In the genomic region with DNA sequence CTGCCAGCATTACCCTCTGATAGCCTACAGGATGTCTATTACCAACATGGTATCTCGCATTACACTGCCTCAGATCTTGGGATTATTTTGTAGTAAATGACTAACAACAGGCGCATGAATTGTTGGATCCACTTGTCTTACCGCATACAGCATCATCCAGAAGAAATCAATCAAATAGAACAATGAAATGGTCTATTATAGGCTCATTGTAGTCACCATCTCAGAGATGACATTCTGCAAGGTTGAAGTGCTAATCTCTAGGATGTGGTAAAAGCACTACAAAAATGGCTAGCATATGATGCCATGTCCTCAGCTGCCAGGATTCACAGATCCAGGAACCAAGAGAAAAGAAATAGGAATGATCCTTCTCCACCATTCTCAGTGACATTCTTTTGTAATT, we compare ENCODE assay signal across 15 cellular contexts. TPM values are rescaled to one million over a fixed set of nuclear protein-coding genes. Genes with fewer than 3 reads are reported as not detected.
DNase-seq lines count a peak whose midpoint lies in the region; ATAC-seq and TF ChIP-seq lines count a peak whose summit lies in the region.
"Had no signal": no experiment of that assay in that cellular context is flagged by ENCODE, and none has a peak within 500 bp of the region (broad histone marks: within the 10 kb centered on the region; RNA-seq: fewer than 3 reads in every experiment).

No MANE protein-coding gene starts in this region.

- H3K4me3 Mint-ChIP-seq in stimulated activated naive CD8-positive, alpha-beta T cell treated with anti-CD3 and anti-CD28 coated beads, Interleukin-15, Interleukin-2, amounts not matched to agents 100 ng/mL and 50 ng/mL, for 24 hours = no peak overlapping the region
- H3K4me3 Mint-ChIP-seq in activated T-helper 17 cell treated with anti-CD3 and anti-CD28 coated beads, Interleukin-2, amount 50 U/mL, for 72 hours = no peak overlapping the region
- H3K4me3 Mint-ChIP-seq: CD4-positive, CD25-positive, alpha-beta regulatory T cell had no signal

- peak overlapping the region; percentile 36; the same call in 1 of the 2 replicates for H3K9ac ChIP-seq in OCI-LY3 (ENCODE audit: low read length)

- no peaks in the 10 kb centered on the region for H3K9me3 ChIP-seq in OCI-LY3 (ENCODE audit: insufficient read depth, low read length)

- H3K4me2 ChIP-seq in OCI-LY3 (ENCODE audit: low read length) = peak overlapping the region; percentile 81

- H2AFZ ChIP-seq in OCI-LY3 (ENCODE audit: low read depth, low read length) = no peak overlapping the region

- H3K27me3 Mint-ChIP-seq in stimulated activated naive CD8-positive, alpha-beta T cell treated with anti-CD3 and anti-CD28 coated beads, Interleukin-15, Interleukin-2, amounts not matched to agents 100 ng/mL and 50 ng/mL, for 24 hours = no peaks in the 10 kb centered on the region
- no peaks in the 10 kb centered on the region for H3K27me3 Mint-ChIP-seq in activated T-helper 17 cell treated with anti-CD3 and anti-CD28 coated beads, Interleukin-2, amount 50 U/mL, for 72 hours
- H3K27me3 Mint-ChIP-seq: CD4-positive, CD25-positive, alpha-beta regulatory T cell had no signal

- H3K27me3 ChIP-seq in OCI-LY3 (ENCODE audit: low read depth, low read length) = no peaks in the 10 kb centered on the region

- TF ChIP-seq CTCF in OCI-LY3 (IDR thresholded peaks at IDR 0.05; ENCODE audit: low read depth, low read length) = no peak

- no peaks in the 10 kb centered on the region for H3K79me2 ChIP-seq in OCI-LY3 (ENCODE audit: low read length)

- no peak for DNase-seq in stimulated activated naive CD8-positive, alpha-beta T cell treated with anti-CD3 and anti-CD28 coated beads, Interleukin-15, Interleukin-2, amounts not matched to agents 100 U/mL and 50 U/mL, for 24 hours
- no peak for DNase-seq in Right ventricle myocardium inferior (ENCODE audit: missing footprints)
- no peak for DNase-seq in SIG-M5 treated with dmso at 0.1 percent for 504 hours (lab: John Stamatoyannopoulos, UW; ENCODE audit: unreplicated experiment)
- no peak for DNase-seq in GM19240 (ENCODE audit: insufficient read length, low spot score)
- DNase-seq: activated effector memory CD4-positive, alpha-beta T cell treated with Interleukin-2 at 50 U/mL for 16 hours; amniotic stem cell; NCI-H526 treated with DMSO at 0.1 percent for 48 hours; trophoblast cell had no signal

- H3K36me3 ChIP-seq in OCI-LY3 (replicated peaks; ENCODE audit: low read depth, low read length) = peaks cover 14% of the 10 kb centered on the region

- H3K9me3 Mint-ChIP-seq in stimulated activated naive CD8-positive, alpha-beta T cell treated with anti-CD3 and anti-CD28 coated beads, Interleukin-15, Interleukin-2, amounts not matched to agents 100 ng/mL and 50 ng/mL, for 24 hours = no peaks in the 10 kb centered on the region
- peaks cover 4% of the 10 kb centered on the region for H3K9me3 Mint-ChIP-seq in activated T-helper 17 cell treated with anti-CD3 and anti-CD28 coated beads, Interleukin-2, amount 50 U/mL, for 72 hours
- H3K9me3 Mint-ChIP-seq: CD4-positive, CD25-positive, alpha-beta regulatory T cell had no signal

- ATAC-seq in stimulated activated naive CD8-positive, alpha-beta T cell treated with anti-CD3 and anti-CD28 coated beads, Interleukin-15, Interleukin-2, amounts not matched to agents 100 U/mL and 50 U/mL, for 24 hours = no peak
- peak; percentile 7 for ATAC-seq in HG02885 (IDR thresholded peaks at IDR 0.05; ENCODE audit: poor library complexity, unreplicated experiment)
- no peak for ATAC-seq in activated T-helper 17 cell treated with anti-CD3 and anti-CD28 coated beads, Interleukin-2, amount 50 U/mL, for 72 hours (replicated peaks)
- no peak for ATAC-seq in Right ventricle myocardium inferior
- ATAC-seq: left colon had no signal

- intact Hi-C loops in Right ventricle myocardium inferior (cut with DNase I) = no loop called here

- H4K20me1 ChIP-seq in OCI-LY3 (ENCODE audit: insufficient read depth, low read length) = no peaks in the 10 kb centered on the region

- H3K4me1 Mint-ChIP-seq in stimulated activated naive CD8-positive, alpha-beta T cell treated with anti-CD3 and anti-CD28 coated beads, Interleukin-15, Interleukin-2, amounts not matched to agents 100 ng/mL and 50 ng/mL, for 24 hours (ENCODE audit: low read depth) = peaks cover 8% of the 10 kb centered on the region
- H3K4me1 Mint-ChIP-seq in activated T-helper 17 cell treated with anti-CD3 and anti-CD28 coated beads, Interleukin-2, amount 50 U/mL, for 72 hours = no peaks in the 10 kb centered on the region

- H3K27ac ChIP-seq in OCI-LY3 (ENCODE audit: low read length) = peak overlapping the region; percentile 89
- H3K27ac ChIP-seq: VCaP had no signal

- peak overlapping the region; percentile 57 for H3K4me3 ChIP-seq in OCI-LY3 (ENCODE audit: low read length)

- H3K27ac Mint-ChIP-seq in stimulated activated naive CD8-positive, alpha-beta T cell treated with anti-CD3 and anti-CD28 coated beads, Interleukin-15, Interleukin-2, amounts not matched to agents 100 ng/mL and 50 ng/mL, for 24 hours = peak overlapping the region; percentile 43
- no peak overlapping the region for H3K27ac Mint-ChIP-seq in activated T-helper 17 cell treated with anti-CD3 and anti-CD28 coated beads, Interleukin-2, amount 50 U/mL, for 72 hours

- H3K36me3 Mint-ChIP-seq in stimulated activated naive CD8-positive, alpha-beta T cell treated with anti-CD3 and anti-CD28 coated beads, Interleukin-15, Interleukin-2, amounts not matched to agents 100 ng/mL and 50 ng/mL, for 24 hours (ENCODE audit: low read depth) = peaks cover 28% of the 10 kb centered on the region
- peaks cover 37% of the 10 kb centered on the region for H3K36me3 Mint-ChIP-seq in activated T-helper 17 cell treated with anti-CD3 and anti-CD28 coated beads, Interleukin-2, amount 50 U/mL, for 72 hours (ENCODE audit: low read depth)

- peaks cover 22% of the 10 kb centered on the region for H3K4me1 ChIP-seq in OCI-LY3 (ENCODE audit: low read length)

RNA-seq across cellular contexts. Expression of a gene that starts 52.0 kb away (rescaled TPM):
- 10 to 100 TPM; 39.9 to 40.6 TPM for total RNA-seq in activated T-helper 17 cell treated with anti-CD3 and anti-CD28 coated beads, Interleukin-2, amount 50 U/mL, for 72 hours
- total RNA-seq in Right ventricle myocardium inferior = 37.8 TPM
